In the genomic region with DNA sequence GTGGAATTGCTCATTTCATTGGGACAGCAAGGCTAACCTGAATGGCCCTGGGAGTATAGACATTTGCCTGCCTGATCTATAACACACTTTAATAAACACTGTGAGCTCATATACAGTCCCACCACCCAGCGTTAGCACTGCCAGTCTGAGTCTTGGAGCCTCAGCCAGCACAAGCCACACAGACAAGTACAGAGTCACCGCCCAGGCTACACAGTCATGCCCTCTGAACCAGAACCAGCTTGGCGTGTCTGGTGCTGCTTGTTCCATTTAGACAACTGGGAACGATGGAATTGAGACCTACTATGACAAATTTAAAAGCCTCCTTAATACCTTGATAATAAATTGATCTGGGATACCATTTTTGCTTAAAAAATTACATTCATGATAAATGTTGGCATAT, we compare ENCODE assay signal across 28 cellular contexts.
"Had no signal": no experiment of that assay in that cellular context is flagged by ENCODE, and none has a peak within 500 bp of the region (broad histone marks: within the 10 kb centered on the region; RNA-seq: fewer than 3 reads in every experiment).

No MANE protein-coding gene starts in this region.

- ATAC-seq: activated CD4-positive, alpha-beta T cell treated with anti-CD3 and anti-CD28 coated beads for 36 hours; activated naive CD4-positive, alpha-beta T cell treated with anti-CD3 and anti-CD28 coated beads, Interleukin-2, amount 50 U/mL, for 72 hours; activated T-cell treated with anti-CD3 and anti-CD28 coated beads, Interleukin-2, amount 50 U/mL, for 72 hours; effector memory CD8-positive, alpha-beta T cell; gastroesophageal sphincter; T-helper 17 cell had no signal

- H3K36me3 Mint-ChIP-seq: activated naive CD4-positive, alpha-beta T cell treated with anti-CD3 and anti-CD28 coated beads, Interleukin-2, amount 10 ng/mL, durations not matched to agents 7 days and 5 days; activated naive CD4-positive, alpha-beta T cell treated with anti-CD3 and anti-CD28 coated beads, Interleukin-2, amount 50 U/mL, for 72 hours; activated naive CD8-positive, alpha-beta T cell treated with anti-CD3 and anti-CD28 coated beads, Interleukin-2, amount 10 ng/mL, durations not matched to agents 7 days and 5 days had no signal

- H3K4me1 Mint-ChIP-seq: activated CD4-positive, alpha-beta memory T cell treated with anti-CD3 and anti-CD28 coated beads, Interleukin-2, amount 10 ng/mL, durations not matched to agents 7 days and 5 days; activated CD4-positive, alpha-beta T cell treated with anti-CD3 and anti-CD28 coated beads for 36 hours; activated CD4-positive, alpha-beta T cell treated with anti-CD3 and anti-CD28 coated beads, Interleukin-2, amount 10 ng/mL, durations not matched to agents 24 days and 14 days; activated naive CD4-positive, alpha-beta T cell treated with anti-CD3 and anti-CD28 coated beads, Interleukin-2, amount 10 ng/mL, durations not matched to agents 7 days and 5 days; activated naive CD8-positive, alpha-beta T cell treated with anti-CD3 and anti-CD28 coated beads, Interleukin-2, amount 10 ng/mL, durations not matched to agents 7 days and 5 days; T-helper 17 cell had no signal

- H3K27me3 Mint-ChIP-seq: activated CD4-positive, alpha-beta memory T cell treated with anti-CD3 and anti-CD28 coated beads, Interleukin-2, amount 10 ng/mL, durations not matched to agents 7 days and 5 days; activated naive CD8-positive, alpha-beta T cell treated with anti-CD3 and anti-CD28 coated beads, Interleukin-2, amount 10 ng/mL, durations not matched to agents 7 days and 5 days; activated T-cell treated with anti-CD3 and anti-CD28 coated beads, Interleukin-2, amount 50 U/mL, for 24 hours; T-helper 17 cell had no signal

- H3K4me3 Mint-ChIP-seq: activated CD4-positive, alpha-beta memory T cell treated with anti-CD3 and anti-CD28 coated beads, Interleukin-2, amount 10 ng/mL, durations not matched to agents 7 days and 5 days; activated CD4-positive, alpha-beta T cell treated with anti-CD3 and anti-CD28 coated beads for 36 hours; activated CD4-positive, alpha-beta T cell treated with anti-CD3 and anti-CD28 coated beads, Interleukin-2, amount 10 ng/mL, durations not matched to agents 24 days and 14 days; activated naive CD4-positive, alpha-beta T cell treated with anti-CD3 and anti-CD28 coated beads, Interleukin-2, amount 10 ng/mL, durations not matched to agents 7 days and 5 days; activated naive CD8-positive, alpha-beta T cell treated with anti-CD3 and anti-CD28 coated beads, Interleukin-2, amount 10 ng/mL, durations not matched to agents 7 days and 5 days; activated T-cell treated with anti-CD3 and anti-CD28 coated beads, Interleukin-2, amount 50 U/mL, for 24 hours; activated T-cell treated with anti-CD3 and anti-CD28 coated beads, Interleukin-2, amount 50 U/mL, for 72 hours; effector memory CD8-positive, alpha-beta T cell; T-helper 17 cell; T-helper 2 cell treated with Interferon-gamma antibody and Interleukin-4, amounts not matched to agents 5 μg/mL and 100 μg/mL, for 36 hours had no signal

- H3K27ac ChIP-seq: brain microvascular endothelial cell, esophagus squamous epithelium had no signal

- H3K9me3 ChIP-seq: esophagus squamous epithelium, gastroesophageal sphincter had no signal

- H3K9me3 Mint-ChIP-seq: activated CD4-positive, alpha-beta T cell treated with anti-CD3 and anti-CD28 coated beads, Interleukin-2, amount 10 ng/mL, durations not matched to agents 24 days and 14 days; activated naive CD4-positive, alpha-beta T cell treated with anti-CD3 and anti-CD28 coated beads, Interleukin-2, amount 10 ng/mL, durations not matched to agents 7 days and 5 days; activated naive CD4-positive, alpha-beta T cell treated with anti-CD3 and anti-CD28 coated beads, Interleukin-2, amount 50 U/mL, for 72 hours; activated naive CD8-positive, alpha-beta T cell treated with anti-CD3 and anti-CD28 coated beads, Interleukin-2, amount 10 ng/mL, durations not matched to agents 7 days and 5 days; activated T-cell treated with anti-CD3 and anti-CD28 coated beads, Interleukin-2, amount 50 U/mL, for 24 hours; activated T-cell treated with anti-CD3 and anti-CD28 coated beads, Interleukin-2, amount 50 U/mL, for 72 hours; effector memory CD8-positive, alpha-beta T cell; T-helper 2 cell treated with Interferon-gamma antibody and Interleukin-4, amounts not matched to agents 5 μg/mL and 100 μg/mL, for 36 hours had no signal

- DNase-seq: activated CD4-positive, alpha-beta memory T cell treated with anti-CD3 and anti-CD28 coated beads, Interleukin-2, amount 10 ng/mL, durations not matched to agents 7 days and 5 days; activated CD4-positive, alpha-beta T cell treated with anti-CD3 and anti-CD28 coated beads for 36 hours; activated CD4-positive, alpha-beta T cell treated with anti-CD3 and anti-CD28 coated beads, Interleukin-2, amount 10 ng/mL, durations not matched to agents 24 days and 14 days; activated CD4-positive, CD25-positive, alpha-beta regulatory T cell; activated CD4-positive, CD25-positive, alpha-beta regulatory T cell treated with anti-CD3 and anti-CD28 coated beads, Interleukin-2, amount 50 U/mL, for 72 hours; activated CD8-positive, alpha-beta memory T cell treated with anti-CD3 and anti-CD28 coated beads, Interleukin-2, amount 50 U/mL, for 48 hours; activated gamma-delta T cell; activated naive CD4-positive, alpha-beta T cell; activated naive CD4-positive, alpha-beta T cell treated with anti-CD3 and anti-CD28 coated beads, Interleukin-2, amount 10 ng/mL, durations not matched to agents 7 days and 5 days; activated naive CD8-positive, alpha-beta T cell treated with anti-CD3 and anti-CD28 coated beads, Interleukin-2, amount 10 ng/mL, durations not matched to agents 7 days and 5 days; activated T-cell treated with anti-CD3 and anti-CD28 coated beads for 4 hours; activated T-cell treated with anti-CD3 and anti-CD28 coated beads, Interleukin-2, amount 50 U/mL, for 24 hours; activated T-cell treated with anti-CD3 and anti-CD28 coated beads, Interleukin-2, amount 50 U/mL, for 72 hours; anterior cingulate cortex; brain microvascular endothelial cell; caudate nucleus; cortex of kidney; dermis blood vessel endothelial cell; effector CD4-positive, alpha-beta T cell; effector memory CD8-positive, alpha-beta T cell; erythroblast; esophagus squamous epithelium; foreskin melanocyte; T-helper 1 cell; T-helper 17 cell had no signal

- H3K27ac Mint-ChIP-seq: activated CD4-positive, alpha-beta memory T cell treated with anti-CD3 and anti-CD28 coated beads, Interleukin-2, amount 10 ng/mL, durations not matched to agents 7 days and 5 days; activated CD4-positive, alpha-beta T cell treated with anti-CD3 and anti-CD28 coated beads for 36 hours; activated CD4-positive, alpha-beta T cell treated with anti-CD3 and anti-CD28 coated beads, Interleukin-2, amount 10 ng/mL, durations not matched to agents 24 days and 14 days; activated naive CD4-positive, alpha-beta T cell treated with anti-CD3 and anti-CD28 coated beads, Interleukin-2, amount 10 ng/mL, durations not matched to agents 7 days and 5 days; activated naive CD4-positive, alpha-beta T cell treated with anti-CD3 and anti-CD28 coated beads, Interleukin-2, amount 50 U/mL, for 72 hours; activated naive CD8-positive, alpha-beta T cell treated with anti-CD3 and anti-CD28 coated beads, Interleukin-2, amount 10 ng/mL, durations not matched to agents 7 days and 5 days; activated T-cell treated with anti-CD3 and anti-CD28 coated beads, Interleukin-2, amount 50 U/mL, for 24 hours; activated T-cell treated with anti-CD3 and anti-CD28 coated beads, Interleukin-2, amount 50 U/mL, for 72 hours; effector memory CD8-positive, alpha-beta T cell; T-helper 17 cell; T-helper 2 cell treated with Interferon-gamma antibody and Interleukin-4, amounts not matched to agents 5 μg/mL and 100 μg/mL, for 36 hours had no signal

- H3K4me3 ChIP-seq: esophagus squamous epithelium, gastroesophageal sphincter had no signal

- H3K27me3 ChIP-seq: brain microvascular endothelial cell, esophagus squamous epithelium, gastroesophageal sphincter had no signal
